Comparison of ENCODE assay signal across 17 cellular contexts in genomic region chr3:119427669-119428068, GRCh38.
"Had no signal": no experiment of that assay in that cellular context is flagged by ENCODE, and none has a peak within 500 bp of the region (broad histone marks: within the 10 kb centered on the region; RNA-seq: fewer than 3 reads in every experiment).

No MANE protein-coding gene starts in this region.

- H3K27ac Mint-ChIP-seq: activated B cell treated with CpG ODN at 0.5 μM for 24 hours; activated CD4-positive, alpha-beta T cell treated with anti-CD3 and anti-CD28 coated beads, Interleukin-2, amount 10 ng/mL, durations not matched to agents 24 days and 14 days; activated naive CD4-positive, alpha-beta T cell treated with anti-CD3 and anti-CD28 coated beads, Interleukin-2, amount 10 ng/mL, durations not matched to agents 7 days and 5 days; activated T-helper 17 cell treated with anti-CD3 and anti-CD28 coated beads, Interleukin-2, amount 50 U/mL, for 72 hours; dendritic cell treated with granulocyte-macrophage colony-stimulating factor and Interleukin-4, amounts not matched to agents 40 ng/mL and 50 ng/mL, for 4 days; nephron; T-helper 17 cell had no signal

- ATAC-seq: activated T-helper 17 cell treated with anti-CD3 and anti-CD28 coated beads, Interleukin-2, amount 50 U/mL, for 72 hours; esophagus mucosa; foreskin keratinocyte; left ventricle myocardium superior; T-helper 17 cell had no signal

- DNase-seq: activated B cell treated with CpG ODN at 0.5 μM for 24 hours; activated CD4-positive, alpha-beta T cell treated with anti-CD3 and anti-CD28 coated beads, Interleukin-2, amount 10 ng/mL, durations not matched to agents 24 days and 14 days; activated naive CD4-positive, alpha-beta T cell treated with anti-CD3 and anti-CD28 coated beads, Interleukin-2, amount 10 ng/mL, durations not matched to agents 7 days and 5 days; amniotic stem cell; cerebellar nuclear complex; foreskin keratinocyte; head of caudate nucleus; left ventricle myocardium superior; mesenchymal stem cell; stimulated activated CD4-positive, alpha-beta T cell treated with anti-CD3 and anti-CD28 coated beads, Interleukin-12 subunit alpha, Interleukin-12 subunit beta, amount 100 ng/mL, for 4 hours; stimulated activated naive CD4-positive, alpha-beta T cell treated with Interleukin-2 at 50 U/mL for 16 hours; T-helper 17 cell; upper lobe of left lung had no signal

- H3K27me3 Mint-ChIP-seq: activated B cell treated with CpG ODN at 0.5 μM for 24 hours; activated CD4-positive, alpha-beta T cell treated with anti-CD3 and anti-CD28 coated beads, Interleukin-2, amount 10 ng/mL, durations not matched to agents 24 days and 14 days; activated naive CD4-positive, alpha-beta T cell treated with anti-CD3 and anti-CD28 coated beads, Interleukin-2, amount 10 ng/mL, durations not matched to agents 7 days and 5 days; activated T-helper 17 cell treated with anti-CD3 and anti-CD28 coated beads, Interleukin-2, amount 50 U/mL, for 72 hours; dendritic cell treated with granulocyte-macrophage colony-stimulating factor and Interleukin-4, amounts not matched to agents 40 ng/mL and 50 ng/mL, for 4 days; T-helper 17 cell had no signal

- H3K4me3 Mint-ChIP-seq: activated B cell treated with CpG ODN at 0.5 μM for 24 hours; activated CD4-positive, alpha-beta T cell treated with anti-CD3 and anti-CD28 coated beads, Interleukin-2, amount 10 ng/mL, durations not matched to agents 24 days and 14 days; activated naive CD4-positive, alpha-beta T cell treated with anti-CD3 and anti-CD28 coated beads, Interleukin-2, amount 10 ng/mL, durations not matched to agents 7 days and 5 days; activated T-helper 17 cell treated with anti-CD3 and anti-CD28 coated beads, Interleukin-2, amount 50 U/mL, for 72 hours; dendritic cell treated with granulocyte-macrophage colony-stimulating factor and Interleukin-4, amounts not matched to agents 40 ng/mL and 50 ng/mL, for 4 days; nephron; T-helper 17 cell had no signal

- H3K27me3 ChIP-seq: foreskin keratinocyte, upper lobe of left lung had no signal

- H3K4me1 Mint-ChIP-seq: activated B cell treated with CpG ODN at 0.5 μM for 24 hours; activated CD4-positive, alpha-beta T cell treated with anti-CD3 and anti-CD28 coated beads, Interleukin-2, amount 10 ng/mL, durations not matched to agents 24 days and 14 days; activated naive CD4-positive, alpha-beta T cell treated with anti-CD3 and anti-CD28 coated beads, Interleukin-2, amount 10 ng/mL, durations not matched to agents 7 days and 5 days; activated T-helper 17 cell treated with anti-CD3 and anti-CD28 coated beads, Interleukin-2, amount 50 U/mL, for 72 hours; nephron; T-helper 17 cell had no signal

- H3K4me1 ChIP-seq: foreskin keratinocyte, upper lobe of left lung had no signal

- H3K4me3 ChIP-seq: upper lobe of left lung had no signal

- H3K27ac ChIP-seq: foreskin keratinocyte, upper lobe of left lung had no signal
